8 cellular contexts compared by ENCODE assay signal in the genomic region with DNA sequence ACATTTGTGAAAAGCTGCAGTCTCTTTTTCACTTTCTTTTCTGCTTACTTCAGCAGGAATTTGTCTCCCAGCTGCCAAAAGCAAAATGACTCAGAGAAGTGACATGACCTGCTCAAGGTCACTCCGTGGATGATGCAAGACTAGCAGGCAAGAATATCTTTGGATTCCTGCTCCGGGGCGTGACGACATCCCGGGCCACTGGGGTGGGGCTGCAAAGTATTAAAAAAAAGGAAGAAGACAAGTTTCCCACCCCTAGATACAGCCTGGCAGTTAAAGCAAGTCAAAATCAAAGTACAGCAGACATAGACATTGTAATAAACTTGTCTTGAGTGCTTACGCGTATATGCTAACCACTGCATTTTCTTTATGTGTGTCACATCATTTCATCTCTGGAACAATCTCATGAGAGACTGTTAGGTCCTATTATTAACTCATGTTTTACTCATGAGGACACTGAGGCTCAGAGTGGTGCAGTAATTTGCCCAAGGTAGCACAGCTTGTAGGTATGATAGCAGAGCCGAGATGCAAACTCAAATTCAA.
DNase-seq lines count a peak whose midpoint lies in the region; ATAC-seq and TF ChIP-seq lines count a peak whose summit lies in the region.

No MANE protein-coding gene starts in this region.

- H3K27ac ChIP-seq in ascending aorta = peak overlapping the region in 1 of 2 donors; percentile 10
- peak overlapping the region in 2 of 4 donors; percentile 53 to 65 for H3K27ac ChIP-seq in tibial nerve

- H3K9me3 ChIP-seq in ascending aorta = no peaks in the 10 kb centered on the region
- H3K9me3 ChIP-seq in tibial nerve = no peaks in the 10 kb centered on the region

- no peaks in the 10 kb centered on the region for H3K27me3 ChIP-seq in ascending aorta
- H3K27me3 ChIP-seq in kidney epithelial cell (ENCODE audit: control insufficient read depth, insufficient read depth, low read length) = peaks cover 2% of the 10 kb centered on the region
- no peaks in the 10 kb centered on the region for H3K27me3 ChIP-seq in tibial nerve

- 25 to 26% methylated on average over 8 of the region's 8 CpGs for WGBS in tibial nerve, 2 donors

- TF ChIP-seq EP300 in tibial nerve (IDR thresholded peaks at IDR 0.05) = peak; percentile 94 to 98

- H3K36me3 ChIP-seq in ascending aorta = no peaks in the 10 kb centered on the region
- no peaks in the 10 kb centered on the region for H3K36me3 ChIP-seq in kidney epithelial cell (ENCODE audit: control insufficient read depth, insufficient read depth, low read length)
- H3K36me3 ChIP-seq in tibial nerve = no peaks in the 10 kb centered on the region

- ATAC-seq in HG02840 (IDR thresholded peaks at IDR 0.05; ENCODE audit: low FRiP score, unreplicated experiment) (no peak), HG03571 (IDR thresholded peaks at IDR 0.05; ENCODE audit: unreplicated experiment) (no peak)

- peak; percentile 94 for DNase-seq in CD1c-positive myeloid dendritic cell (ENCODE audit: extremely low spot score)
- peak; percentile 24 to 31 for DNase-seq in Kasumi-1 (lab: John Stamatoyannopoulos, UW)
- peak; percentile 78 to 95 for DNase-seq in ascending aorta (ENCODE audit: low spot score in 2 of 2)
- DNase-seq in kidney epithelial cell (ENCODE audit: low read depth) = peak; percentile 75
- peak; percentile 84 to 93 for DNase-seq in tibial nerve (ENCODE audit: low spot score in 2 of 2)
- DNase-seq in GM19238 (ENCODE audit: insufficient read length, low spot score) = no peak

- no peak for TF ChIP-seq CTCF in ascending aorta (IDR thresholded peaks at IDR 0.05)
- no peak for TF ChIP-seq CTCF in kidney epithelial cell (IDR thresholded peaks at IDR 0.05; ENCODE audit: insufficient read depth, low read length, poor library complexity, severe bottlenecking)
- TF ChIP-seq CTCF in tibial nerve (IDR thresholded peaks at IDR 0.05) = no peak

- no peak overlapping the region for H3K4me3 ChIP-seq in ascending aorta
- no peak overlapping the region for H3K4me3 ChIP-seq in kidney epithelial cell (ENCODE audit: low read depth, low read length)
- no peak overlapping the region for H3K4me3 ChIP-seq in tibial nerve

- H3K4me1 ChIP-seq in ascending aorta (peaks cover 0 to 24% of the 10 kb centered on the region in 2 donors), tibial nerve (peaks cover 0 to 65% (median 30%) of the 10 kb centered on the region in 4 donors)

- TF ChIP-seq POLR2A in tibial nerve (IDR thresholded peaks at IDR 0.05) = no peak

- intact Hi-C loops in ascending aorta (cut with DNase I) = loop anchor here (2.0 to 5.0 kb wide), 3 partner anchors 77 to 213 kb away; partner anchors contain the start of gene RYBP
